In the genomic region with DNA sequence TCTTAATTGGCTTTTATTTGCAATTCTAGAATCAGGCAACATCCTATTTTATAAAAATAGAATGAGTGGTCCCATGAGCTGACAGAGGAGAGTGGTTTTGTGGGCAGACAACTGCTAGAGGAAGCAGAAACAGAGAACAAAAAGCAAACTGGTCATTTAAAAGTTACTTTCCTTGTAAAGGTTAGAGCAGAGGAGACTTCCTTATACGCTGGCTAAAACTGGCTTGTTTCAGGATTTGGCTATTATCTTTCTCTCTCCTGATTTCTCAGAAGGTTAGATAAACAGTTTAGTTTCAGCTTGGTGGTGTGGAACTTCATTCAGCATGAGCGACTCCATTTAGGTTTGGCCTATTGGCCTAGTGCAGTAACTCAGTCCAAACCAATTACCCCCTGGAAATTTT, we compare ENCODE assay signal across 1 cellular context.
TF ChIP-seq lines count a peak whose summit lies in the region.

No MANE protein-coding gene starts in this region.

TF ChIP-seq in K562, 482 proteins besides CTCF, POLR2A, EP300 and RAD21 (continued from another document):
- TF ChIP-seq, protein P1, sequence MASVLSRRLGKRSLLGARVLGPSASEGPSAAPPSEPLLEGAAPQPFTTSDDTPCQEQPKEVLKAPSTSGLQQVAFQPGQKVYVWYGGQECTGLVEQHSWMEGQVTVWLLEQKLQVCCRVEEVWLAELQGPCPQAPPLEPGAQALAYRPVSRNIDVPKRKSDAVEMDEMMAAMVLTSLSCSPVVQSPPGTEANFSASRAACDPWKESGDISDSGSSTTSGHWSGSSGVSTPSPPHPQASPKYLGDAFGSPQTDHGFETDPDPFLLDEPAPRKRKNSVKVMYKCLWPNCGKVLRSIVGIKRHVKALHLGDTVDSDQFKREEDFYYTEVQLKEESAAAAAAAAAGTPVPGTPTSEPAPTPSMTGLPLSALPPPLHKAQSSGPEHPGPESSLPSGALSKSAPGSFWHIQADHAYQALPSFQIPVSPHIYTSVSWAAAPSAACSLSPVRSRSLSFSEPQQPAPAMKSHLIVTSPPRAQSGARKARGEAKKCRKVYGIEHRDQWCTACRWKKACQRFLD (CRISPR knock-in tag; IDR thresholded peaks at IDR 0.05): no peak
